ENCODE assay signal across 24 cellular contexts in genomic region chr12:5870183-5870582, GRCh38.
"Had no signal": no experiment of that assay in that cellular context is flagged by ENCODE, and none has a peak within 500 bp of the region (broad histone marks: within the 10 kb centered on the region; RNA-seq: fewer than 3 reads in every experiment).

No MANE protein-coding gene starts in this region.

- DNase-seq: kidney glomerular epithelial cell; left colon; left lung; lower lobe of right lung; mammary epithelial cell; mesenchymal stem cell; naive thymus-derived CD8-positive, alpha-beta T cell; nucleus accumbens; pancreas; posterior cingulate gyrus; retina; right cardiac atrium; stimulated activated CD4-positive, alpha-beta T cell treated with anti-CD3 and anti-CD28 coated beads, Interleukin-12 subunit alpha, Interleukin-12 subunit beta, amount 100 ng/mL, for 4 hours; stimulated activated CD4-positive, alpha-beta T cell treated with anti-CD3 and anti-CD28 coated beads, Interleukin-15, amount 100 ng/mL, for 24 hours; stimulated activated CD4-positive, alpha-beta T cell treated with anti-CD3 and anti-CD28 coated beads, Interleukin-2, amount 100 ng/mL, for 24 hours; stimulated activated CD4-positive, alpha-beta T cell treated with anti-CD3 and anti-CD28 coated beads, Interleukin-4, amount 100 ng/mL, for 1 hour; stimulated activated naive B cell treated with anti-CD40 and anti-IgM and Interleukin-4, amounts not matched to agents 10 μg/mL and 1 μg/mL and 100 μg/mL, for 72 hours; stimulated activated naive CD8-positive, alpha-beta T cell treated with anti-CD3 and anti-CD28 coated beads, Interleukin-15, Interleukin-2, amounts not matched to agents 100 U/mL and 50 U/mL, for 24 hours; stomach; testis; thyroid gland; transverse colon; upper lobe of left lung had no signal

- ATAC-seq: left colon; left lung; lower lobe of right lung; naive thymus-derived CD8-positive, alpha-beta T cell; pancreas; right cardiac atrium; sciatic nerve; stimulated activated naive B cell treated with anti-CD40 and anti-IgM and Interleukin-4, amounts not matched to agents 10 μg/mL and 1 μg/mL and 100 μg/mL, for 72 hours; stimulated activated naive CD8-positive, alpha-beta T cell treated with anti-CD3 and anti-CD28 coated beads, Interleukin-15, Interleukin-2, amounts not matched to agents 100 U/mL and 50 U/mL, for 24 hours had no signal
